ENCODE assay signal across 14 cellular contexts in genomic region chr7:121180436-121181063, GRCh38.
DNase-seq lines count a peak whose midpoint lies in the region; ATAC-seq, FAIRE-seq and TF ChIP-seq lines count a peak whose summit lies in the region.
"Had no signal": no experiment of that assay in that cellular context is flagged by ENCODE, and none has a peak within 500 bp of the region (broad histone marks: within the 10 kb centered on the region; RNA-seq: fewer than 3 reads in every experiment).

No MANE protein-coding gene starts in this region.

- no TSS peak for BruUV-seq in K562 (replicated peaks; lab: Mats Ljungman, UMichigan)

- no peak for TF ChIP-seq RAD21 in K562 (CRISPR knock-in tag; conservative IDR thresholded peaks at IDR 0.05 in 1 of 2, IDR thresholded peaks at IDR 0.05 in 1 of 2)

- H4K20me1 ChIP-seq in K562 (replicated peaks; ENCODE audit: control insufficient read depth, insufficient read depth, low read length): peaks cover 11% of the 10 kb centered on the region; the same call in 1 of the 2 replicates

- TF ChIP-seq POLR2A in K562 (conservative IDR thresholded peaks at IDR 0.05): no peak

- peaks cover 94% of the 10 kb centered on the region for H3K79me2 ChIP-seq in K562 (ENCODE audit: control insufficient read depth, insufficient read depth, low read length)

- no peak for DNase-seq in K562 (ENCODE audit: extremely low read depth in 1 of 4, low spot score in 3 of 4)
- DNase-seq in KG1 (lab: John Stamatoyannopoulos, UW): no peak
- DNase-seq in NCI-H2029 treated with DMSO at 0.1 percent for 48 hours (lab: John Stamatoyannopoulos, UW): no peak
- DNase-seq in cortex of kidney (lab: John Stamatoyannopoulos, UW): no peak
- DNase-seq in NCI-H1417 treated with DMSO at 0.1 percent for 48 hours (lab: John Stamatoyannopoulos, UW): no peak
- DNase-seq: activated T-cell treated with anti-CD3 and anti-CD28 coated beads, Interleukin-2, amount 50 U/mL, for 4 hours; DMS 273 treated with DMSO at 0.1 percent for 48 hours; NCI-H2171; stimulated activated CD4-positive, alpha-beta T cell treated with anti-CD3 and anti-CD28 coated beads, Interleukin-12 subunit alpha, Interleukin-12 subunit beta, amount 100 ng/mL, for 4 hours had no signal

- WGBS in K562 (ENCODE audit: insufficient coverage, low coverage, missing lambda C conversion rate): 93% methylated on average over 4 of the region's 4 CpGs

- no peak for TF ChIP-seq CTCF in K562 (IDR thresholded peaks at IDR 0.05 in 2 of 3, conservative IDR thresholded peaks at IDR 0.05 in 1 of 3; ENCODE audit: insufficient read depth in 2 of 3, low read depth in 1 of 3, low read length in 3 of 3)

- H3K27me3 ChIP-seq in K562 (ENCODE audit: control insufficient read depth in 2 of 2, insufficient read depth in 2 of 2, low read length in 2 of 2): no peaks in the 10 kb centered on the region
- H3K27me3 ChIP-seq: gastroesophageal sphincter had no signal

- H3K9ac ChIP-seq in K562 (ENCODE audit: insufficient read depth in 1 of 2, low read depth in 2 of 2, low read length in 2 of 2): no peak overlapping the region

- CTCF ChIA-PET in K562 (lab: Yijun Ruan, JAX; ENCODE audit: low intra/inter-chr PET ratio): interaction anchor here (1.1 kb wide), 1 partner anchor 11 kb away, joined by 4 read pairs; no protein-coding TSS in a partner anchor

- no peaks in the 10 kb centered on the region for H3K4me1 ChIP-seq in K562 (replicated peaks in 1 of 2; ENCODE audit: control insufficient read depth in 2 of 2, insufficient read depth in 2 of 2, low read length in 2 of 2)

- in situ Hi-C loops in K562 (cut with MboI): no loop called here

- TF ChIP-seq EP300 in K562 (IDR thresholded peaks at IDR 0.05; ENCODE audit: low read length): no peak

- intact Hi-C loops in K562 (cut with micrococcal nuclease): no loop called here

- H3K36me3 ChIP-seq in K562 (ENCODE audit: control insufficient read depth, insufficient read depth, low read length): peaks cover 91% of the 10 kb centered on the region
- H3K36me3 ChIP-seq: gastroesophageal sphincter had no signal

- no peaks in the 10 kb centered on the region for H3K9me3 ChIP-seq in K562 (replicated peaks; ENCODE audit: control insufficient read depth, insufficient read depth, low read depth, low read length)
- H3K9me3 ChIP-seq: gastroesophageal sphincter had no signal

- ATAC-seq in GM18520 (IDR thresholded peaks at IDR 0.05; ENCODE audit: unreplicated experiment) (peak; percentile 88), GM21447 (IDR thresholded peaks at IDR 0.05; ENCODE audit: unreplicated experiment) (peak; percentile 97), HG03103 (IDR thresholded peaks at IDR 0.05; ENCODE audit: low read depth, unreplicated experiment) (peak; percentile 94), K562 (no peak)
- ATAC-seq: activated T-cell treated with anti-CD3 and anti-CD28 coated beads, Interleukin-2, amount 50 U/mL, for 4 hours; gastroesophageal sphincter had no signal

- H3K4me2 ChIP-seq in K562 (ENCODE audit: insufficient read depth, low read length): no peak overlapping the region

- H2AFZ ChIP-seq in K562 (ENCODE audit: low read depth, low read length): no peak overlapping the region

- no peak overlapping the region for H3K27ac ChIP-seq in K562 (ENCODE audit: extremely low read depth, low read depth, low read length)
- H3K27ac ChIP-seq: gastroesophageal sphincter, HL-60 had no signal

- FAIRE-seq in K562 (lab: Jason Lieb, UNC): no peak

- no peaks in the 10 kb centered on the region for H3K9me1 ChIP-seq in K562 (ENCODE audit: control insufficient read depth, insufficient read depth, low read length)

- no peak overlapping the region for H3K4me3 ChIP-seq in K562
- H3K4me3 ChIP-seq: gastroesophageal sphincter had no signal

- POLR2A ChIA-PET in K562 (lab: Yijun Ruan, JAX): interaction anchor here (0.9 to 1.8 kb wide), 3 partner anchors 8 to 16 kb away, joined by 3 to 5 read pairs (median 3); no protein-coding TSS in a partner anchor

TF ChIP-seq in K562, 482 proteins besides CTCF, POLR2A, EP300 and RAD21:
- TF ChIP-seq GATAD2B (IDR thresholded peaks at IDR 0.05; ENCODE audit: borderline replicate concordance) (no peak), ZNF512 (tag; IDR thresholded peaks at IDR 0.05) (no peak), ADNP (tag; IDR thresholded peaks at IDR 0.05) (no peak), ZNF280A (IDR thresholded peaks at IDR 0.05; ENCODE audit: low read depth, partially characterized antibody) (no peak), ZNF707 (CRISPR knock-in tag; conservative IDR thresholded peaks at IDR 0.05) (no peak), HMGXB4 (CRISPR knock-in tag; IDR thresholded peaks at IDR 0.05) (no peak), TAF9B (IDR thresholded peaks at IDR 0.05; ENCODE audit: partially characterized antibody) (no peak), SIRT6 (IDR thresholded peaks at IDR 0.05; ENCODE audit: low read depth, low read length) (no peak), ZNF507 (tag; conservative IDR thresholded peaks at IDR 0.05) (0 out of 2 replicates have a peak, but pooled peaks have one; percentile 3)
